8 cellular contexts compared by ENCODE assay signal in the genomic region with DNA sequence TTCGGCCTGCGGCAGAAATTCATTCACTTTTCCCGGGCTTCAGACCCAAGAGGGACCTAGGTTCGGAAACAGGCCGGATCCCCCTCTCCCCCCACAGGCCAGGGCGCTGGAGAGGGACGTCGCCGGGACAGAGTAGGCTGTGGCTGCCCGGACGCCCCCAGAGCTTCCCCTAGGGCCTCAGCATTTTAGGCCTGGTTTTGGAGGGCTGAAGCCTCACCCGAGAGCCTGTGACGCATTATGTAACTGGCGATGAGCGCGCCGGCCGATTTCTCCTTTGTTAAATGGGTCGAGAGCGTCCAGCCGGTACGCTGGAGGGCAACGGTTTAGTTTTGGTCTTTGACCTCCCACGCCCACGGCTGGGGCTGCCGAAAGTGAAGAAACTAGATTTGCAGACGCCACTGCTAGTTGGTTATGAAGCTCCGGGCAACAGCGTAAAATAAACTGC. TPM values are rescaled to one million over a fixed set of nuclear protein-coding genes. Genes with fewer than 3 reads are reported as not detected.
DNase-seq lines count a peak whose midpoint lies in the region; ATAC-seq, FAIRE-seq and TF ChIP-seq lines count a peak whose summit lies in the region.

No MANE protein-coding gene starts in this region.

- intact Hi-C loops in A673 (cut with micrococcal nuclease; ENCODE audit: unreplicated experiment) = loop anchor here (5.0 kb wide), 1 partner anchor 74 kb away; the partner anchor contains the start of gene WSB2
- intact Hi-C loops in GM12878 (cut with micrococcal nuclease; ENCODE audit: unreplicated experiment) = loop anchor here (10.0 kb wide), 1 partner anchor 262 kb away; no protein-coding TSS in a partner anchor

- TF ChIP-seq EP300 in GM12878 (IDR thresholded peaks at IDR 0.05; ENCODE audit: borderline replicate concordance in 1 of 2, control insufficient read depth in 1 of 2, low read depth in 2 of 2, low read length in 2 of 2) = no peak

- H3K4me1 ChIP-seq in A673 (ENCODE audit: insufficient read depth, low read length, poor library complexity, severe bottlenecking) = peaks cover 6% of the 10 kb centered on the region
- peaks cover 11% of the 10 kb centered on the region for H3K4me1 ChIP-seq in GM12878 (ENCODE audit: control insufficient read depth, insufficient read depth, low read length)
- H3K4me1 ChIP-seq in skeletal muscle satellite cell (ENCODE audit: control insufficient read depth, insufficient read depth, low read length) = peaks cover 29% of the 10 kb centered on the region

- peak overlapping the region; percentile 76 for H2AFZ ChIP-seq in GM12878 (ENCODE audit: control insufficient read depth, low read depth, low read length)

- H3K4me3 ChIP-seq in A673 (ENCODE audit: low read depth, low read length, poor library complexity, severe bottlenecking) = peak overlapping the region; percentile 97
- peak overlapping the region; percentile 86 for H3K4me3 ChIP-seq in GM12878
- H3K4me3 ChIP-seq in iPS-18c (ENCODE audit: insufficient read depth, low read depth, low read length) = peak overlapping the region; percentile 93
- peak overlapping the region; percentile 94 for H3K4me3 ChIP-seq in skeletal muscle satellite cell (ENCODE audit: low read length)

- no peaks in the 10 kb centered on the region for H3K9me3 Mint-ChIP-seq in T-cell

- peak overlapping the region; percentile 97 for H3K9ac ChIP-seq in GM12878 (ENCODE audit: control insufficient read depth, insufficient read depth, low read length)
- H3K9ac ChIP-seq in skeletal muscle satellite cell (ENCODE audit: low read depth, low read length) = peak overlapping the region; percentile 96

- H4K20me1 ChIP-seq in GM12878 (ENCODE audit: control insufficient read depth, insufficient read depth) = no peaks in the 10 kb centered on the region

- H3K9me3 ChIP-seq in A673 (ENCODE audit: low read depth, low read length, poor library complexity, severe bottlenecking) = no peaks in the 10 kb centered on the region
- no peaks in the 10 kb centered on the region; the same call in 2 of the 3 replicates for H3K9me3 ChIP-seq in GM12878 (replicated peaks; ENCODE audit: control insufficient read depth, insufficient read depth, low read length)
- no peaks in the 10 kb centered on the region for H3K9me3 ChIP-seq in iPS-18c (ENCODE audit: control insufficient read depth, insufficient read depth, low read length)
- H3K9me3 ChIP-seq in skeletal muscle satellite cell (replicated peaks; ENCODE audit: low read length) = no peaks in the 10 kb centered on the region

- no peaks in the 10 kb centered on the region for H3K27me3 ChIP-seq in A673 (replicated peaks; ENCODE audit: insufficient read depth, low read depth, low read length, poor library complexity)
- no peaks in the 10 kb centered on the region for H3K27me3 ChIP-seq in GM12878 (replicated peaks in 1 of 2; ENCODE audit: control insufficient read depth in 2 of 2, insufficient read depth in 2 of 2, low read length in 1 of 2)
- no peaks in the 10 kb centered on the region for H3K27me3 ChIP-seq in skeletal muscle satellite cell (ENCODE audit: control insufficient read depth, insufficient read depth, low read length)

- no peak for TF ChIP-seq RAD21 in GM12878 (IDR thresholded peaks at IDR 0.05; ENCODE audit: insufficient read depth, low read depth, low read length)

- H3K79me2 ChIP-seq in GM12878 (ENCODE audit: control insufficient read depth, insufficient read depth, low read length) = peaks cover 31% of the 10 kb centered on the region

- H3K4me1 Mint-ChIP-seq in T-cell = peaks cover 19 to 38% (median 32%) of the 10 kb centered on the region in 3 donors

- peak; percentile 28 for ATAC-seq in GM18909 (IDR thresholded peaks at IDR 0.05; ENCODE audit: poor library complexity, unreplicated experiment)
- peak; percentile 51 for ATAC-seq in HG03354 (IDR thresholded peaks at IDR 0.05; ENCODE audit: poor library complexity, severe bottlenecking, unreplicated experiment)
- peak in 3 of 4 experiments; percentile 12 to 32 (median 28) for ATAC-seq in T-cell (replicated peaks in 1 of 4)
- ATAC-seq in GM12878 = peak; percentile 73

- H3K4me2 ChIP-seq in GM12878 (ENCODE audit: control insufficient read depth, insufficient read depth) = peak overlapping the region; percentile 75
- peak overlapping the region; percentile 91 for H3K4me2 ChIP-seq in skeletal muscle satellite cell (ENCODE audit: low read length)

- CTCF ChIA-PET in A673 (lab: Charles Lee) (interaction anchor here (1.0 kb wide), 1 partner anchor 15 kb away, joined by 5 read pairs; no protein-coding TSS in a partner anchor), T-cell (lab: Charles Lee) (interaction anchor here in 1 of 2 donors (0.6 to 2.2 kb wide), 5 partner anchors 15 to 241 kb away, joined by 3 to 13 read pairs (median 4); partner anchors contain the start of genes RFC5, SUDS3 and WSB2), GM12878 (lab: Yijun Ruan, JAX) (interaction anchor here (1.1 to 3.6 kb wide), 4 partner anchors 16 to 240 kb away, joined by 3 to 28 read pairs (median 16); partner anchors contain the start of gene SUDS3)

- BruUV-seq in A673 (replicated peaks; lab: Mats Ljungman, UMichigan) (no TSS peak), GM12878 (replicated peaks; lab: Mats Ljungman, UMichigan) (no TSS peak)

- RAD21 ChIA-PET in GM12878 (lab: Charles Lee; ENCODE audit: unreplicated experiment) = interaction anchor here (1.0 to 3.8 kb wide), 8 partner anchors 16 to 280 kb away, joined by 3 to 32 read pairs (median 4); partner anchors contain the start of gene SUDS3

- TF ChIP-seq CTCF in A673 (conservative IDR thresholded peaks at IDR 0.05; ENCODE audit: low read depth, low read length) = no peak
- TF ChIP-seq CTCF in GM12878 (IDR thresholded peaks at IDR 0.05 in 2 of 3, conservative IDR thresholded peaks at IDR 0.05 in 1 of 3; ENCODE audit: control insufficient read depth in 2 of 3, extremely low read depth in 1 of 3, insufficient read depth in 1 of 3, low read depth in 3 of 3, low read length in 3 of 3) = no peak

- peaks cover 23% of the 10 kb centered on the region for H3K36me3 Mint-ChIP-seq in T-cell

- peak overlapping the region; percentile 67 to 90 for H3K27ac Mint-ChIP-seq in T-cell

- DNase-seq in A673 (ENCODE audit: low spot score) = peak; percentile 40
- DNase-seq in T-cell = peak in 22 of 34 experiments; percentile 3 to 34 (median 9)
- DNase-seq in GM12878 (ENCODE audit: low read depth, low spot score) = no peak
- DNase-seq in retina = no peak

- WGBS in GM12878 (ENCODE audit: insufficient coverage, insufficient replicate concordance, low lambda C conversion rate, missing lambda C conversion rate) = under 1% methylated on average over 29 of the region's 29 CpGs

- in situ Hi-C loops in GM12878 (cut with MboI) = loop anchor here (25.0 kb wide), 1 partner anchor 1526 kb away; the partner anchor contains the start of gene PRKAB1

- no peaks in the 10 kb centered on the region for H3K27me3 Mint-ChIP-seq in T-cell

- POLR2A ChIA-PET in A673 (lab: Charles Lee; ENCODE audit: low non-redundant PET) = no interaction called here
- POLR2A ChIA-PET in T-cell (lab: Charles Lee) = interaction anchor here in 1 of 2 donors (1.2 kb wide), 1 partner anchor 231 kb away, joined by 4 read pairs; no protein-coding TSS in a partner anchor
- POLR2A ChIA-PET in GM12878 (lab: Charles Lee) = interaction anchor here (0.5 to 2.0 kb wide), 7 partner anchors 15 to 239 kb away, joined by 3 to 7 read pairs (median 4); no protein-coding TSS in a partner anchor

- TF ChIP-seq POLR2A in GM12878 (IDR thresholded peaks at IDR 0.05; ENCODE audit: low read depth, low read length) = no peak

- H3K4me3 Mint-ChIP-seq in T-cell = peak overlapping the region; percentile 93 to 98 (median 96)

- peak; percentile 91 for FAIRE-seq in GM12878 (lab: Jason Lieb, UNC)

- SMC1A ChIA-PET in GM12878 (lab: Charles Lee; ENCODE audit: uncharacterized antibody, unreplicated experiment) = interaction anchor here (0.8 to 3.0 kb wide), 6 partner anchors 17 to 240 kb away, joined by 3 to 15 read pairs (median 4); partner anchors contain the start of gene SUDS3

- H3K36me3 ChIP-seq in A673 (ENCODE audit: insufficient read depth, low read length, poor library complexity, severe bottlenecking) = peaks cover 37% of the 10 kb centered on the region
- peaks cover 5 to 20% of the 10 kb centered on the region in 2 experiments for H3K36me3 ChIP-seq in GM12878 (ENCODE audit: control insufficient read depth in 2 of 2, insufficient read depth in 2 of 2, low read length in 1 of 2)
- peaks cover 26% of the 10 kb centered on the region for H3K36me3 ChIP-seq in skeletal muscle satellite cell (ENCODE audit: insufficient read depth, low read length)

- peak overlapping the region; percentile 94 for H3K27ac ChIP-seq in A673 (ENCODE audit: low read depth, low read length, poor library complexity, severe bottlenecking)
- peak overlapping the region; percentile 86 for H3K27ac ChIP-seq in GM12878 (ENCODE audit: control insufficient read depth, insufficient read depth)

RNA-seq across cellular contexts. Expression of gene PEBP1, which starts 0.7 kb away (rescaled TPM):
- total RNA-seq in A673 (2021) (312 TPM in 2 replicates), T-cell (100 to 1,000 TPM in 2 of 5 donors, 10 to 100 TPM in 3; 86.4 to 107 (median 97.3) TPM), GM12878 (2014; rRNA removed) (222 and 228 TPM in 2 replicates), GM12878 (2014; rRNA removed; fragmentation: Illumina TruSeq; extraction: Trizol) (181 and 208 TPM in 2 replicates), GM12878 (2021) (186 and 193 TPM in 2 replicates)
- 11.8 and 17.9 TPM in 2 replicates for total RNA-seq in GM12878 (2013; cell fraction: nucleolus; rRNA removed)
- 97.1 TPM for polyA plus RNA-seq in GM12878 (2011; ENCODE audit: low read depth)
- polyA plus RNA-seq in GM12878 (2011; rRNA removed) (147 and 217 TPM in 2 replicates), GM12878 (2014; fragmentation: Illumina TruSeq; extraction: Trizol) (153 and 203 TPM in 2 replicates), GM12878 (2014; fragmentation: Nextera tagmentation; extraction: Ambion mirVana) (100 to 1,000 TPM in 1 of 2 experiments, 10 to 100 TPM in 1; 79.4 to 150 TPM), GM12878 (2014; rRNA removed) (179 and 205 TPM in 2 replicates), GM12878 (2016; fragmentation: Nextera tagmentation; extraction: Ambion mirVana) (100 to 1,000 TPM; 413 to 415 TPM)
- polyA plus RNA-seq in GM12878 (2011; cell fraction: cytosol; rRNA removed) = 244 and 255 TPM in 2 replicates
- polyA plus RNA-seq in GM12878 (2011; cell fraction: nucleus; rRNA removed) = 105 and 119 TPM in 2 replicates
- polyA plus RNA-seq in GM12878 (2012) = 140 and 147 TPM in 2 replicates
- 85.2 and 117 TPM in 2 replicates for polyA minus RNA-seq in GM12878 (2011; rRNA and poly(A)+ RNA removed)
- 50.8 and 57.1 TPM in 2 replicates for polyA minus RNA-seq in GM12878 (2011; cell fraction: cytosol; rRNA and poly(A)+ RNA removed)
- polyA minus RNA-seq in GM12878 (2011; cell fraction: nucleus; rRNA and poly(A)+ RNA removed) = 14.5 and 28.7 TPM in 2 replicates
- 109 and 111 TPM in 2 replicates for total RNA-seq in skeletal muscle satellite cell (2012; rRNA removed)

RNA-seq across cellular contexts. Expression of gene VSIG10, which starts 32.8 kb away (rescaled TPM):
- total RNA-seq in A673 (2021) = 7.7 and 9.9 TPM in 2 replicates
- 1 to 10 TPM; 1.6 to 4.1 (median 3.2) TPM for total RNA-seq in T-cell
- 5.7 and 11.5 TPM in 2 replicates for total RNA-seq in GM12878 (2013; cell fraction: nucleolus; rRNA removed)
- 6.7 and 8.3 TPM in 2 replicates for total RNA-seq in GM12878 (2014; rRNA removed)
- total RNA-seq in GM12878 (2014; rRNA removed; fragmentation: Illumina TruSeq; extraction: Trizol) = 4.5 and 5.3 TPM in 2 replicates
- 3.2 and 5.6 TPM in 2 replicates for total RNA-seq in GM12878 (2021)
- polyA plus RNA-seq in GM12878 (2011; ENCODE audit: low read depth) = 0.88 TPM
- polyA plus RNA-seq in GM12878 (2011; rRNA removed) = 3.4 TPM in 2 replicates
- polyA plus RNA-seq in GM12878 (2011; cell fraction: cytosol; rRNA removed) = 5.7 and 11.7 TPM in 2 replicates
- 3.0 and 5.6 TPM in 2 replicates for polyA plus RNA-seq in GM12878 (2011; cell fraction: nucleus; rRNA removed)
- polyA plus RNA-seq in GM12878 (2012) = 2.0 and 2.9 TPM in 2 replicates
- 5.9 TPM in 1 of 2 replicates, not detected in the other for polyA plus RNA-seq in GM12878 (2014; fragmentation: Illumina TruSeq; extraction: Trizol)
- polyA plus RNA-seq in GM12878 (2014; fragmentation: Nextera tagmentation; extraction: Ambion mirVana) = 1 to 10 TPM; 4.5 to 6.8 TPM
- 5.3 and 7.2 TPM in 2 replicates for polyA plus RNA-seq in GM12878 (2014; rRNA removed)
- 10 to 100 TPM in 1 of 2 experiments, 1 to 10 TPM in 1; 5.0 to 10.2 TPM for polyA plus RNA-seq in GM12878 (2016; fragmentation: Nextera tagmentation; extraction: Ambion mirVana)
- polyA minus RNA-seq in GM12878 (2011; rRNA and poly(A)+ RNA removed) = 3.6 and 5.4 TPM in 2 replicates
- 0.31 and 2.4 TPM in 2 replicates for polyA minus RNA-seq in GM12878 (2011; cell fraction: cytosol; rRNA and poly(A)+ RNA removed)
- polyA minus RNA-seq in GM12878 (2011; cell fraction: nucleus; rRNA and poly(A)+ RNA removed) = 2.5 TPM in 2 replicates
- total RNA-seq in skeletal muscle satellite cell (2012; rRNA removed) = 12.2 and 25.3 TPM in 2 replicates

Comparison
In these comparisons a context has a peak if more than half of its experiments do, and no peak if none do; other contexts are left out.
1. DNase-seq: peak in A673 (single experiment) and T-cell (22 of 34); none in GM12878 (single experiment) and retina (single experiment).
2. Peak in every context shown above with its lines, with median percentiles within 50 percentile points of each other: H3K4me3 ChIP-seq and ATAC-seq.